Comparison of ENCODE assay signal across 23 cellular contexts in the genomic region with DNA sequence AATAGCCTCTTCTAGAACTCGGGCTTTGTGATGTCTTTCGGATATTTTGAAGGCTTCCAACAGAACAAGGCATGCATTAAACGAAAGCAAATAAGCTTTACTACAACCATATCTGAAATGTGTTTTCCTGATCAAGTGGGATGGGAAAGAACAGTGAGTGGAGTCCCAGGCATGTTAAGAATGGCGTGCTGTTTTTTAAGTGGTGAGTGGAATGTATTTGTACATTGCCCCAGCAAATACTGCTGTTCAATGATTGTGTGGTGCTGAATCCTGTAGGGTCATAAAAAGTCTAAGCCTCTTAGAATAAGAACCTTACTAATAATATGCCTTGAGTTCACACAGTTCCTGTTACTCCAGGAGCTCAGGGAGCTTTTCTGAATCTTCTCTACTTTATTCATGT. TPM values are rescaled to one million over a fixed set of nuclear protein-coding genes. Genes with fewer than 3 reads are reported as not detected.
DNase-seq lines count a peak whose midpoint lies in the region; ATAC-seq, FAIRE-seq and TF ChIP-seq lines count a peak whose summit lies in the region.
"Had no signal": no experiment of that assay in that cellular context is flagged by ENCODE, and none has a peak within 500 bp of the region (broad histone marks: within the 10 kb centered on the region; RNA-seq: fewer than 3 reads in every experiment).

No MANE protein-coding gene starts in this region.

- H3K9me3 ChIP-seq in GM12878 (replicated peaks; ENCODE audit: control insufficient read depth, insufficient read depth, low read length) (no peaks in the 10 kb centered on the region), lower lobe of right lung (no peaks in the 10 kb centered on the region), OCI-LY7 (ENCODE audit: low read length) (no peaks in the 10 kb centered on the region)
- H3K9me3 ChIP-seq: esophagus muscularis mucosa had no signal

- FAIRE-seq in GM12878 (lab: Jason Lieb, UNC) = no peak
- FAIRE-seq in GM19239 (lab: Jason Lieb, UNC) = no peak
- FAIRE-seq: G401.6, GM12892, TTC549 had no signal

- H3K9me3 Mint-ChIP-seq in activated CD4-positive, alpha-beta memory T cell treated with anti-CD3 and anti-CD28 coated beads for 36 hours = no peaks in the 10 kb centered on the region
- H3K9me3 Mint-ChIP-seq: activated CD4-positive, alpha-beta T cell treated with anti-CD3 and anti-CD28 coated beads, Interleukin-2, amount 10 ng/mL, durations not matched to agents 24 days and 14 days; activated naive CD4-positive, alpha-beta T cell treated with anti-CD3 and anti-CD28 coated beads, Interleukin-2, amount 50 U/mL, for 24 hours; central memory CD8-positive, alpha-beta T cell; GM23338; IgD-negative memory B cell had no signal

- H4K20me1 ChIP-seq in GM12878 (ENCODE audit: control insufficient read depth, insufficient read depth) (no peaks in the 10 kb centered on the region), OCI-LY7 (ENCODE audit: insufficient read depth, low read length) (no peaks in the 10 kb centered on the region)

- BruUV-seq in GM12878 (replicated peaks; lab: Mats Ljungman, UMichigan) = no TSS peak
- no TSS peak for BruUV-seq in OCI-LY7 (replicated peaks; lab: Mats Ljungman, UMichigan)

- ATAC-seq in GM12878 (no peak), lower lobe of right lung (peak; percentile 77 to 88)
- ATAC-seq: left cardiac atrium had no signal

- H3K27me3 Mint-ChIP-seq in activated CD4-positive, alpha-beta memory T cell treated with anti-CD3 and anti-CD28 coated beads for 36 hours = peaks cover 5% of the 10 kb centered on the region
- H3K27me3 Mint-ChIP-seq: activated naive CD4-positive, alpha-beta T cell treated with anti-CD3 and anti-CD28 coated beads, Interleukin-2, amount 50 U/mL, for 24 hours had no signal

- POLR2A ChIA-PET in GM12878 (lab: Charles Lee) (no interaction called here), OCI-LY7 (lab: Charles Lee) (interaction anchor here (0.5 kb wide), 1 partner anchor 55 kb away, joined by 3 read pairs; no protein-coding TSS in a partner anchor)
- POLR2A ChIA-PET in activated CD4-positive, alpha-beta memory T cell treated with anti-CD3 and anti-CD28 coated beads for 36 hours (lab: Charles Lee) = no interaction called here

- CTCF ChIA-PET in GM12878 (lab: Yijun Ruan, JAX) (interaction anchor here (0.6 kb wide), 1 partner anchor 139 kb away, joined by 3 read pairs; no protein-coding TSS in a partner anchor), OCI-LY7 (lab: Charles Lee; ENCODE audit: unreplicated experiment) (no interaction called here)
- CTCF ChIA-PET in activated CD4-positive, alpha-beta memory T cell treated with anti-CD3 and anti-CD28 coated beads for 36 hours (lab: Charles Lee) = interaction anchor here (1.2 kb wide), 1 partner anchor 195 kb away, joined by 3 read pairs; no protein-coding TSS in a partner anchor

- SMC1A ChIA-PET in GM12878 (lab: Charles Lee; ENCODE audit: uncharacterized antibody, unreplicated experiment) = interaction anchor here (1.3 to 1.4 kb wide), 2 partner anchors 11 to 207 kb away, joined by 4 read pairs; no protein-coding TSS in a partner anchor

- DNase-seq in AG09309 (ENCODE audit: low read depth) = peak; percentile 24
- DNase-seq in GM12878 (ENCODE audit: low read depth, low spot score) = no peak
- DNase-seq in lower lobe of right lung = no peak
- no peak for DNase-seq in OCI-LY7 (ENCODE audit: low spot score)
- no peak for DNase-seq in NCI-H1105 (lab: John Stamatoyannopoulos, UW)
- no peak for DNase-seq in activated CD4-positive, alpha-beta memory T cell treated with anti-CD3 and anti-CD28 coated beads for 36 hours
- no peak for DNase-seq in GM19239 (ENCODE audit: insufficient read length, low spot score)
- DNase-seq: activated CD4-positive, alpha-beta T cell treated with anti-CD3 and anti-CD28 coated beads, Interleukin-2, amount 10 ng/mL, durations not matched to agents 24 days and 14 days; effector CD4-positive, alpha-beta T cell; left cardiac atrium; NCI-H1092 treated with DMSO at 0.1 percent for 48 hours; NCI-H2171; NCI-H774; stimulated activated CD4-positive, alpha-beta T cell treated with anti-CD3 and anti-CD28 coated beads, Interleukin-4, amount 100 ng/mL, for 1 hour had no signal

- no peaks in the 10 kb centered on the region for H3K4me1 Mint-ChIP-seq in activated CD4-positive, alpha-beta memory T cell treated with anti-CD3 and anti-CD28 coated beads for 36 hours (ENCODE audit: low read depth)
- H3K4me1 Mint-ChIP-seq: activated CD4-positive, alpha-beta T cell treated with anti-CD3 and anti-CD28 coated beads, Interleukin-2, amount 10 ng/mL, durations not matched to agents 24 days and 14 days; activated naive CD4-positive, alpha-beta T cell treated with anti-CD3 and anti-CD28 coated beads, Interleukin-2, amount 50 U/mL, for 24 hours; central memory CD8-positive, alpha-beta T cell; IgD-negative memory B cell had no signal

- in situ Hi-C loops in GM12878 (cut with MboI) = no loop called here

- no peak overlapping the region for H2AFZ ChIP-seq in GM12878 (ENCODE audit: control insufficient read depth, low read depth, low read length)
- H2AFZ ChIP-seq in OCI-LY7 (ENCODE audit: low read length) = no peak overlapping the region
- H2AFZ ChIP-seq: GM23338 had no signal

- no peaks in the 10 kb centered on the region for H3K4me1 ChIP-seq in GM12878 (ENCODE audit: control insufficient read depth, insufficient read depth, low read length)
- no peaks in the 10 kb centered on the region for H3K4me1 ChIP-seq in lower lobe of right lung
- H3K4me1 ChIP-seq in OCI-LY7 (ENCODE audit: insufficient read depth, low read length, poor library complexity, severe bottlenecking) = no peaks in the 10 kb centered on the region
- H3K4me1 ChIP-seq: esophagus muscularis mucosa had no signal

- no peaks in the 10 kb centered on the region for H3K9me2 ChIP-seq in OCI-LY7 (ENCODE audit: insufficient read depth, low read length)

- H3K27ac ChIP-seq in GM12878 (ENCODE audit: control insufficient read depth, insufficient read depth) = no peak overlapping the region
- H3K27ac ChIP-seq in lower lobe of right lung = no peak overlapping the region
- H3K27ac ChIP-seq in OCI-LY7 (ENCODE audit: low read depth, low read length, poor library complexity, severe bottlenecking) = no peak overlapping the region
- H3K27ac ChIP-seq: esophagus muscularis mucosa had no signal

- no peaks in the 10 kb centered on the region for H3K36me3 Mint-ChIP-seq in activated CD4-positive, alpha-beta memory T cell treated with anti-CD3 and anti-CD28 coated beads for 36 hours
- H3K36me3 Mint-ChIP-seq: activated naive CD4-positive, alpha-beta T cell treated with anti-CD3 and anti-CD28 coated beads, Interleukin-2, amount 50 U/mL, for 24 hours; IgD-negative memory B cell had no signal

- no peak for TF ChIP-seq POLR2A in GM12878 (IDR thresholded peaks at IDR 0.05; ENCODE audit: low read depth, low read length)

- TF ChIP-seq CTCF in AG09309 (IDR thresholded peaks at IDR 0.05; ENCODE audit: control insufficient read depth, insufficient read depth, low read depth, low read length, missing control alignments) (no peak), GM12878 (IDR thresholded peaks at IDR 0.05 in 2 of 3, conservative IDR thresholded peaks at IDR 0.05 in 1 of 3; ENCODE audit: control insufficient read depth in 2 of 3, extremely low read depth in 1 of 3, insufficient read depth in 1 of 3, low read depth in 3 of 3, low read length in 3 of 3) (no peak), lower lobe of right lung (IDR thresholded peaks at IDR 0.05) (no peak), OCI-LY7 (conservative IDR thresholded peaks at IDR 0.05; ENCODE audit: low read length) (no peak)

- H3K79me2 ChIP-seq in GM12878 (ENCODE audit: control insufficient read depth, insufficient read depth, low read length) = no peaks in the 10 kb centered on the region
- no peaks in the 10 kb centered on the region for H3K79me2 ChIP-seq in OCI-LY7 (ENCODE audit: insufficient read depth, low read depth, low read length)

- H3K4me2 ChIP-seq in GM12878 (ENCODE audit: control insufficient read depth, insufficient read depth) (no peak overlapping the region), OCI-LY7 (ENCODE audit: low read length) (no peak overlapping the region)
- H3K4me2 ChIP-seq: GM23338 had no signal

- TF ChIP-seq RAD21 in Ishikawa (IDR thresholded peaks at IDR 0.05; ENCODE audit: low read depth) = no peak
- no peak for TF ChIP-seq RAD21 in GM12878 (IDR thresholded peaks at IDR 0.05; ENCODE audit: insufficient read depth, low read depth, low read length)

- no peak overlapping the region for H3K9ac ChIP-seq in GM12878 (ENCODE audit: control insufficient read depth, insufficient read depth, low read length)

- intact Hi-C loops in GM12878 (cut with micrococcal nuclease; ENCODE audit: unreplicated experiment) (no loop called here), lower lobe of right lung (cut with DNase I) (no loop called here), OCI-LY7 (cut with micrococcal nuclease; ENCODE audit: unreplicated experiment) (no loop called here)
- intact Hi-C loops in activated CD4-positive, alpha-beta memory T cell treated with anti-CD3 and anti-CD28 coated beads for 36 hours (cut with micrococcal nuclease) = no loop called here

- H3K36me3 ChIP-seq in GM12878 (ENCODE audit: control insufficient read depth in 2 of 2, insufficient read depth in 2 of 2, low read length in 1 of 2) = no peaks in the 10 kb centered on the region
- H3K36me3 ChIP-seq in lower lobe of right lung = no peaks in the 10 kb centered on the region
- no peaks in the 10 kb centered on the region for H3K36me3 ChIP-seq in OCI-LY7 (ENCODE audit: insufficient read depth, low read length)
- H3K36me3 ChIP-seq: esophagus muscularis mucosa had no signal

- RAD21 ChIA-PET in GM12878 (lab: Charles Lee; ENCODE audit: unreplicated experiment) = interaction anchor here (0.6 to 1.0 kb wide), 2 partner anchors 14 to 295 kb away, joined by 3 read pairs; no protein-coding TSS in a partner anchor

- TF ChIP-seq EP300 in Ishikawa (IDR thresholded peaks at IDR 0.05; ENCODE audit: borderline replicate concordance) (no peak), GM12878 (IDR thresholded peaks at IDR 0.05; ENCODE audit: borderline replicate concordance in 1 of 2, control insufficient read depth in 1 of 2, low read depth in 2 of 2, low read length in 2 of 2) (no peak)

- H3K4me3 ChIP-seq in AG09309 (ENCODE audit: control insufficient read depth, low read depth, low read length) = no peak overlapping the region
- no peak overlapping the region for H3K4me3 ChIP-seq in GM12878
- no peak overlapping the region for H3K4me3 ChIP-seq in lower lobe of right lung
- no peak overlapping the region for H3K4me3 ChIP-seq in OCI-LY7 (ENCODE audit: low read depth, low read length, poor library complexity, severe bottlenecking)
- H3K4me3 ChIP-seq: esophagus muscularis mucosa, GM23338 had no signal

- WGBS in GM12878 (ENCODE audit: insufficient coverage, insufficient replicate concordance, low lambda C conversion rate, missing lambda C conversion rate) = 75% methylated on average over 4 of the region's 4 CpGs

- H3K27me3 ChIP-seq in GM12878 (replicated peaks in 1 of 2; ENCODE audit: control insufficient read depth in 2 of 2, insufficient read depth in 2 of 2, low read length in 1 of 2) (no peaks in the 10 kb centered on the region; a peak in 1 of 4 replicates), lower lobe of right lung (ENCODE audit: low read depth) (no peaks in the 10 kb centered on the region)
- H3K27me3 ChIP-seq: esophagus muscularis mucosa had no signal

- H3K4me3 Mint-ChIP-seq in activated CD4-positive, alpha-beta memory T cell treated with anti-CD3 and anti-CD28 coated beads for 36 hours = no peak overlapping the region
- H3K4me3 Mint-ChIP-seq: activated CD4-positive, alpha-beta T cell treated with anti-CD3 and anti-CD28 coated beads, Interleukin-2, amount 10 ng/mL, durations not matched to agents 24 days and 14 days; activated naive CD4-positive, alpha-beta T cell treated with anti-CD3 and anti-CD28 coated beads, Interleukin-2, amount 50 U/mL, for 24 hours; central memory CD8-positive, alpha-beta T cell; GM23338; IgD-negative memory B cell had no signal

- no peak overlapping the region for H3K27ac Mint-ChIP-seq in activated CD4-positive, alpha-beta memory T cell treated with anti-CD3 and anti-CD28 coated beads for 36 hours
- H3K27ac Mint-ChIP-seq: activated CD4-positive, alpha-beta T cell treated with anti-CD3 and anti-CD28 coated beads, Interleukin-2, amount 10 ng/mL, durations not matched to agents 24 days and 14 days; activated naive CD4-positive, alpha-beta T cell treated with anti-CD3 and anti-CD28 coated beads, Interleukin-2, amount 50 U/mL, for 24 hours; GM23338; IgD-negative memory B cell had no signal

RNA-seq across cellular contexts. Expression of a gene that starts 52.5 kb away (rescaled TPM):
- not detected in 2 replicates for total RNA-seq in GM12878 (2013; cell fraction: nucleolus; rRNA removed)
- total RNA-seq in GM12878 (2014; rRNA removed) = 10.3 and 14.7 TPM in 2 replicates
- 1.0 and 1.3 TPM in 2 replicates for total RNA-seq in GM12878 (2014; rRNA removed; fragmentation: Illumina TruSeq; extraction: Trizol)
- 6.2 and 6.8 TPM in 2 replicates for total RNA-seq in GM12878 (2021)
- 1.3 TPM for polyA plus RNA-seq in GM12878 (2011; ENCODE audit: low read depth)
- polyA plus RNA-seq in GM12878 (2011; rRNA removed) = 0.05 TPM in 1 of 2 replicates, not detected in the other
- polyA plus RNA-seq in GM12878 (2011; cell fraction: cytosol; rRNA removed) = 0.19 and 0.30 TPM in 2 replicates
- polyA plus RNA-seq in GM12878 (2011; cell fraction: nucleus; rRNA removed) = 0.15 and 0.25 TPM in 2 replicates
- polyA plus RNA-seq in GM12878 (2012) = 5.3 and 5.4 TPM in 2 replicates
- polyA plus RNA-seq in GM12878 (2014; fragmentation: Illumina TruSeq; extraction: Trizol) = 0.15 TPM in 1 of 2 replicates, not detected in the other
- polyA plus RNA-seq in GM12878 (2014; fragmentation: Nextera tagmentation; extraction: Ambion mirVana) = under 1 TPM in 1 of 2 experiments, not detected in 1; 0.11 TPM
- polyA plus RNA-seq in GM12878 (2014; rRNA removed) = 11.9 and 12.7 TPM in 2 replicates
- polyA plus RNA-seq in GM12878 (2016; fragmentation: Nextera tagmentation; extraction: Ambion mirVana) = 10 to 100 TPM; 11.0 to 11.7 TPM
- polyA minus RNA-seq in GM12878 (2011; rRNA and poly(A)+ RNA removed) = not detected in 2 replicates
- not detected in 2 replicates for polyA minus RNA-seq in GM12878 (2011; cell fraction: cytosol; rRNA and poly(A)+ RNA removed)
- polyA minus RNA-seq in GM12878 (2011; cell fraction: nucleus; rRNA and poly(A)+ RNA removed) = not detected in 2 replicates
- 3.9 TPM for total RNA-seq in lower lobe of right lung
- not detected in 2 replicates for total RNA-seq in OCI-LY7 (2014; rRNA removed; shearing (Covaris generic))
- not detected in 2 replicates for total RNA-seq in OCI-LY7 (2022)
- total RNA-seq in activated CD4-positive, alpha-beta memory T cell treated with anti-CD3 and anti-CD28 coated beads for 36 hours = 1 to 10 TPM; 3.8 to 4.2 TPM
